8 cellular contexts compared by ENCODE assay signal in the genomic region with DNA sequence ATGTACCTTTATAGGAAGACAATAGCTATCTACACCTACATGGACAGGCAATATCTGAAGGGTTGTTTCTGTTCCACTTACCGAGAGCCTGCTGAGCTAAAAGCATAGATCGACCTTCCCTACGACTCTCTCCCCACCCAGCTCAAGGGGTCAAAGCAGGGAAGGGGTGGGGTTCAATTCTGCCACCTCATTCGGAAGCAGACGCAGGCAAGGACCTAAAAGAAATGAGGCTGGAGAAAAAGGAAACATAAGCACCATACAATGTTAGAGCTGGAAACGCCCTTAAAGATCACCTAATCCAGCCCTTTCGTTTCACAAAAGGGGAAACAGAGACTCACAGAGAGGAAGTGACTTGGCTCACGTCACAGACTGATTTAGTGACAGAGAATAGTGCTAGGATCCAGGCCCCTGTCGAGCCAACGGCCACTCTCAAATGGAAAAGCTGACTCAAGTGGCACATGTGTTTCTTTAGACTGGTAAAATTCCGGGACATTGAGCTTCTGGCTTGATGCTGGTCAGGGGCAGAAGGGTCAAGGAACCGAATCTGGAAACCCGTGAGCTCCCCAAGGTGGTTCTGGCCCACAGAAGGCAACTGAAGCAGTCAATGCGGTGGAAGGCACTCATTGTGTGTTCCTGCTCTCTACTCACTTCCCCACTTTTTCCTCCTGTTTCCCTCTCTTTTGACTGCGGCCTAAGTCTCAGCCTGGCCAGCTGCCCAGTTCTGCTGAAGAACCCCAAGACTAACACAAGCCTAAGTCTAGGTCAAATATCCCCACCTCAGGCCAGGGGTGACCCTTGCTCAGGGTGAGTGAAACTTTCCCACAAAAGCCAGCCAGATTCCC. TPM values are rescaled to one million over a fixed set of nuclear protein-coding genes. Genes with fewer than 3 reads are reported as not detected.
DNase-seq lines count a peak whose midpoint lies in the region; ATAC-seq and TF ChIP-seq lines count a peak whose summit lies in the region.

No MANE protein-coding gene starts in this region.

- peaks cover 0 to 35% of the 10 kb centered on the region in 2 donors for H3K4me1 ChIP-seq in left lung
- H3K4me1 ChIP-seq in thoracic aorta (ENCODE audit: control insufficient read depth in 1 of 2, low read depth in 2 of 2): peaks cover 0 to 6% of the 10 kb centered on the region in 2 donors

- peaks cover 65% of the 10 kb centered on the region for H3K4me1 Mint-ChIP-seq in activated T-helper 1 cell treated with anti-CD3 and anti-CD28 coated beads, Interleukin-12 subunit alpha, Interleukin-12 subunit beta, Interleukin-2, Interleukin-4 antibody, amounts not matched to agents 30 ng/mL and 10 ng/mL and 1 ng/mL, durations not matched to agents 14 hours and 24 hours and 36 hours (ENCODE audit: low read depth)

- H3K36me3 ChIP-seq in left lung: no peaks in the 10 kb centered on the region
- no peaks in the 10 kb centered on the region for H3K36me3 ChIP-seq in thoracic aorta

- H3K27ac ChIP-seq in left lung (peak overlapping the region; percentile 86 to 91), thoracic aorta (peak overlapping the region; percentile 12 to 44)

- H3K27me3 Mint-ChIP-seq in activated T-helper 1 cell treated with anti-CD3 and anti-CD28 coated beads, Interleukin-12 subunit alpha, Interleukin-12 subunit beta, Interleukin-2, Interleukin-4 antibody, amounts not matched to agents 30 ng/mL and 10 ng/mL and 1 ng/mL, durations not matched to agents 14 hours and 24 hours and 36 hours (ENCODE audit: insufficient read depth): no peaks in the 10 kb centered on the region

- H3K4me3 ChIP-seq in left lung (peak overlapping the region in 1 of 2 donors; percentile 13), thoracic aorta (peak overlapping the region; percentile 17)

- ATAC-seq in GM21515 (IDR thresholded peaks at IDR 0.05; ENCODE audit: unreplicated experiment) (peak; percentile 50), left lung (peak; percentile 82), thoracic aorta (ENCODE audit: insufficient number of reproducible peaks, low FRiP score, low read depth) (no peak)

- H3K9me3 ChIP-seq in left lung: no peaks in the 10 kb centered on the region
- no peaks in the 10 kb centered on the region for H3K9me3 ChIP-seq in thoracic aorta

- DNase-seq in GDM1 (lab: John Stamatoyannopoulos, UW) (peak; percentile 80), NCI-H128 (lab: John Stamatoyannopoulos, UW; ENCODE audit: unreplicated experiment) (peak; percentile 73), left lung (no peak), thoracic aorta (ENCODE audit: low spot score) (no peak), HPDE6-E6E7 (ENCODE audit: extremely low spot score) (no peak), NCI-H146 (lab: John Stamatoyannopoulos, UW) (no peak)
- no peak for DNase-seq in activated T-helper 1 cell treated with anti-CD3 and anti-CD28 coated beads, Interleukin-12 subunit alpha, Interleukin-12 subunit beta, Interleukin-2, Interleukin-4 antibody, amounts not matched to agents 30 ng/mL and 10 ng/mL and 1 ng/mL, durations not matched to agents 14 hours and 24 hours and 36 hours (ENCODE audit: low spot score)

- H3K27ac Mint-ChIP-seq in activated T-helper 1 cell treated with anti-CD3 and anti-CD28 coated beads, Interleukin-12 subunit alpha, Interleukin-12 subunit beta, Interleukin-2, Interleukin-4 antibody, amounts not matched to agents 30 ng/mL and 10 ng/mL and 1 ng/mL, durations not matched to agents 14 hours and 24 hours and 36 hours: peak overlapping the region; percentile 94

- TF ChIP-seq CTCF in left lung (IDR thresholded peaks at IDR 0.05) (no peak), thoracic aorta (IDR thresholded peaks at IDR 0.05) (no peak)

- peak overlapping the region; percentile 93 for H3K4me3 Mint-ChIP-seq in activated T-helper 1 cell treated with anti-CD3 and anti-CD28 coated beads, Interleukin-12 subunit alpha, Interleukin-12 subunit beta, Interleukin-2, Interleukin-4 antibody, amounts not matched to agents 30 ng/mL and 10 ng/mL and 1 ng/mL, durations not matched to agents 14 hours and 24 hours and 36 hours

- H3K27me3 ChIP-seq in left lung (no peaks in the 10 kb centered on the region), thoracic aorta (replicated peaks; ENCODE audit: insufficient read depth) (no peaks in the 10 kb centered on the region)

- intact Hi-C loops in activated T-helper 1 cell treated with anti-CD3 and anti-CD28 coated beads, Interleukin-12 subunit alpha, Interleukin-12 subunit beta, Interleukin-2, Interleukin-4 antibody, amounts not matched to agents 30 ng/mL and 10 ng/mL and 1 ng/mL, durations not matched to agents 14 hours and 24 hours and 36 hours (cut with micrococcal nuclease): loop anchor here (1.0 kb wide), 1 partner anchor 8 kb away; a partner anchor contains a TSS
- intact Hi-C loops in left lung (cut with DNase I): no loop called here

- peaks cover 15% of the 10 kb centered on the region for H3K36me3 Mint-ChIP-seq in activated T-helper 1 cell treated with anti-CD3 and anti-CD28 coated beads, Interleukin-12 subunit alpha, Interleukin-12 subunit beta, Interleukin-2, Interleukin-4 antibody, amounts not matched to agents 30 ng/mL and 10 ng/mL and 1 ng/mL, durations not matched to agents 14 hours and 24 hours and 36 hours (ENCODE audit: low read depth)

- no peaks in the 10 kb centered on the region for H3K9me3 Mint-ChIP-seq in activated T-helper 1 cell treated with anti-CD3 and anti-CD28 coated beads, Interleukin-12 subunit alpha, Interleukin-12 subunit beta, Interleukin-2, Interleukin-4 antibody, amounts not matched to agents 30 ng/mL and 10 ng/mL and 1 ng/mL, durations not matched to agents 14 hours and 24 hours and 36 hours

RNA-seq across cellular contexts. Expression of a gene that starts 7.5 kb away (rescaled TPM):
- total RNA-seq in activated T-helper 1 cell treated with anti-CD3 and anti-CD28 coated beads, Interleukin-12 subunit alpha, Interleukin-12 subunit beta, Interleukin-2, Interleukin-4 antibody, amounts not matched to agents 30 ng/mL and 10 ng/mL and 1 ng/mL, durations not matched to agents 14 hours and 24 hours and 36 hours: 159 and 172 TPM in 2 replicates
- total RNA-seq in left lung (10 to 100 TPM; 19.1 to 20.3 TPM), thoracic aorta (10 to 100 TPM in 1 of 2 donors, 1 to 10 TPM in 1; 9.3 to 25.5 TPM)

Comparison
In these comparisons a context has a peak if more than half of its experiments do, and no peak if none do; other contexts are left out.
1. DNase-seq: peak in GDM1 (single experiment) and NCI-H128 (single experiment); none in activated T-helper 1 cell treated with anti-CD3 and anti-CD28 coated beads, Interleukin-12 subunit alpha, Interleukin-12 subunit beta, Interleukin-2, Interleukin-4 antibody, amounts not matched to agents 30 ng/mL and 10 ng/mL and 1 ng/mL, durations not matched to agents 14 hours and 24 hours and 36 hours (single experiment), left lung (0 of 2), thoracic aorta (single experiment), HPDE6-E6E7 (single experiment) and NCI-H146 (single experiment).